In genomic region chr5:80408475-80408875, GRCh38 we compare ENCODE assay signal across 8 cellular contexts. TPM values are rescaled to one million over a fixed set of nuclear protein-coding genes. Genes with fewer than 3 reads are reported as not detected.
DNase-seq lines count a peak whose midpoint lies in the region; ATAC-seq and TF ChIP-seq lines count a peak whose summit lies in the region.

No MANE protein-coding gene starts in this region.

- in situ Hi-C loops in transverse colon (cut with MboI; ENCODE audit: low pct_ligation_motif_present in 1 of 4, low pct_unique_long_range_greater_than_20kb in 1 of 4, low sequenced_read_pairs in 3 of 4), result no loop called here

- peak overlapping the region; percentile 94 to 98 (median 96) for H3K27ac ChIP-seq in transverse colon

- peaks cover 2% of the 10 kb centered on the region for H3K27me3 Mint-ChIP-seq in activated CD8-positive, alpha-beta T cell treated with anti-CD3 and anti-CD28 coated beads, Interleukin-2, amount 10 ng/mL, durations not matched to agents 7 days and 5 days (ENCODE audit: low read depth)
- H3K27me3 Mint-ChIP-seq in neural crest cell (ENCODE audit: low read depth), result no peaks in the 10 kb centered on the region

- H3K36me3 ChIP-seq in transverse colon, result no peaks in the 10 kb centered on the region

- TF ChIP-seq CTCF in GM12864 (IDR thresholded peaks at IDR 0.05; ENCODE audit: low read depth, low read length, missing control alignments) (peak; percentile 11), neural crest cell (conservative IDR thresholded peaks at IDR 0.05) (no peak), transverse colon (IDR thresholded peaks at IDR 0.05) (peak in 2 of 5 experiments; percentile 5 to 43)

- H3K4me3 ChIP-seq in GM12864 (ENCODE audit: low read depth, low read length), result peak overlapping the region; percentile 81
- H3K4me3 ChIP-seq in transverse colon, result peak overlapping the region; percentile 70 to 94 (median 85)

- peak overlapping the region; percentile 55 for H3K27ac Mint-ChIP-seq in activated CD8-positive, alpha-beta T cell treated with anti-CD3 and anti-CD28 coated beads, Interleukin-2, amount 10 ng/mL, durations not matched to agents 7 days and 5 days
- H3K27ac Mint-ChIP-seq in neural crest cell (ENCODE audit: unreplicated experiment), result no peak overlapping the region

- CTCF ChIA-PET in activated CD8-positive, alpha-beta T cell treated with anti-CD3 and anti-CD28 coated beads, Interleukin-2, amount 10 ng/mL, durations not matched to agents 7 days and 5 days (lab: Charles Lee), result no interaction called here

- H3K9me3 Mint-ChIP-seq in activated CD8-positive, alpha-beta T cell treated with anti-CD3 and anti-CD28 coated beads, Interleukin-2, amount 10 ng/mL, durations not matched to agents 7 days and 5 days (ENCODE audit: insufficient read depth), result no peaks in the 10 kb centered on the region
- no peaks in the 10 kb centered on the region for H3K9me3 Mint-ChIP-seq in neural crest cell

- H3K4me1 Mint-ChIP-seq in activated CD8-positive, alpha-beta T cell treated with anti-CD3 and anti-CD28 coated beads, Interleukin-2, amount 10 ng/mL, durations not matched to agents 7 days and 5 days (ENCODE audit: low read depth), result peaks cover 25% of the 10 kb centered on the region
- H3K4me1 Mint-ChIP-seq in neural crest cell, result peaks cover 30% of the 10 kb centered on the region

- H3K4me3 Mint-ChIP-seq in activated CD8-positive, alpha-beta T cell treated with anti-CD3 and anti-CD28 coated beads, Interleukin-2, amount 10 ng/mL, durations not matched to agents 7 days and 5 days, result peak overlapping the region; percentile 83
- peak overlapping the region; percentile 95 for H3K4me3 Mint-ChIP-seq in neural crest cell

- peak; percentile 50 for ATAC-seq in HG02852 (IDR thresholded peaks at IDR 0.05; ENCODE audit: unreplicated experiment)
- ATAC-seq in activated CD8-positive, alpha-beta T cell treated with anti-CD3 and anti-CD28 coated beads, Interleukin-2, amount 10 ng/mL, durations not matched to agents 7 days and 5 days, result no peak

- H3K36me3 Mint-ChIP-seq in activated CD8-positive, alpha-beta T cell treated with anti-CD3 and anti-CD28 coated beads, Interleukin-2, amount 10 ng/mL, durations not matched to agents 7 days and 5 days (ENCODE audit: low read depth), result peaks cover 6% of the 10 kb centered on the region
- H3K36me3 Mint-ChIP-seq in neural crest cell (ENCODE audit: low read depth), result peaks cover 6% of the 10 kb centered on the region

- TF ChIP-seq EP300 in transverse colon (IDR thresholded peaks at IDR 0.05; ENCODE audit: low read depth), result no peak

- peaks cover 6 to 44% (median 19%) of the 10 kb centered on the region in 4 donors for H3K4me1 ChIP-seq in transverse colon

- WGBS in transverse colon (ENCODE audit: low coverage in 1 of 2), 2 donors, result 1% methylated on average over 18 of the region's 19 CpGs; no CpG with 5 or more reads in 1 of the 2 donors

- DNase-seq in A172 (ENCODE audit: low spot score), result peak; percentile 45
- DNase-seq in GM12864 (ENCODE audit: low read depth), result no peak
- DNase-seq in NCI-H2227 (lab: John Stamatoyannopoulos, UW; ENCODE audit: unreplicated experiment), result peak; percentile 73
- DNase-seq in activated CD8-positive, alpha-beta T cell treated with anti-CD3 and anti-CD28 coated beads, Interleukin-2, amount 10 ng/mL, durations not matched to agents 7 days and 5 days, result peak; percentile 45
- DNase-seq in fibroblast of peridontal ligament (ENCODE audit: extremely low read depth), result peak; percentile 43
- peak; percentile 68 for DNase-seq in neural crest cell (ENCODE audit: low read depth, low spot score)
- DNase-seq in transverse colon, result peak; percentile 69

- H3K27me3 ChIP-seq in transverse colon, result no peaks in the 10 kb centered on the region

- TF ChIP-seq POLR2A in transverse colon (IDR thresholded peaks at IDR 0.05), result no peak

- no peaks in the 10 kb centered on the region for H3K9me3 ChIP-seq in transverse colon

- intact Hi-C loops in transverse colon (cut with DNase I; ENCODE audit: low total_unique reads), result no loop called here

- POLR2A ChIA-PET in activated CD8-positive, alpha-beta T cell treated with anti-CD3 and anti-CD28 coated beads, Interleukin-2, amount 10 ng/mL, durations not matched to agents 7 days and 5 days (lab: Charles Lee), result no interaction called here

RNA-seq across cellular contexts. Expression of gene ZFYVE16, which starts 0.6 kb away (rescaled TPM):
- 21.4 and 31.6 TPM in 2 replicates for total RNA-seq in A172 (2014; rRNA removed; shearing (Covaris generic))
- total RNA-seq in activated CD8-positive, alpha-beta T cell treated with anti-CD3 and anti-CD28 coated beads, Interleukin-2, amount 10 ng/mL, durations not matched to agents 7 days and 5 days, result 10 to 100 TPM in 1 of 2 experiments, 1 to 10 TPM in 1; 9.9 to 12.3 TPM
- 65.2 and 71.4 TPM in 2 replicates for total RNA-seq in neural crest cell
- total RNA-seq in transverse colon, result 10 to 100 TPM; 24.3 to 64.0 (median 34.0) TPM
